ENCODE assay signal across 22 cellular contexts in the genomic region with DNA sequence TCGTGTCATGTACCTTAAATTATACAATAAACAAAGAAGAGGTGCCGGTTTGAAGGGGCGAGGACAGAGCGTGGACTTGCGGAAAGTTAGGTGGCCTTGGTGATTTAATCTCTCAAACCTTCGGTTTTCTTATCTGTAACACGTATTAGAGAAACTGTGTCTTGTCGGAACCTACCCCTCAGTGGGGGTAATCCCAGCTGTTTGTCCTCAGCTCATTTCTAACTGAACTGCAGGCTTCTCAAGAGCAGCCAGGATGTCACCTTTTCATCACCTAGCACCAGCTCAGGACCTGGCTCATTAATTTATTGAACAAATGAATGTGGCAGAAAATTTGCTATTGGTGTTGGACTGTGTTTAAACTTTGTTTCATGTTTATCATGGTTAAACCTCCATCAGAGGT. TPM values are rescaled to one million over a fixed set of nuclear protein-coding genes. Genes with fewer than 3 reads are reported as not detected.
DNase-seq lines count a peak whose midpoint lies in the region; ATAC-seq, FAIRE-seq and TF ChIP-seq lines count a peak whose summit lies in the region.
"Had no signal": no experiment of that assay in that cellular context is flagged by ENCODE, and none has a peak within 500 bp of the region (broad histone marks: within the 10 kb centered on the region; RNA-seq: fewer than 3 reads in every experiment).

No MANE protein-coding gene starts in this region.

- H3K27ac Mint-ChIP-seq in WTC11 (peak overlapping the region; percentile 19), progenitor cell of endocrine pancreas (peak overlapping the region; percentile 88)
- no peak overlapping the region for H3K27ac Mint-ChIP-seq in activated CD8-positive, alpha-beta T cell treated with anti-CD3 and anti-CD28 coated beads for 36 hours
- H3K27ac Mint-ChIP-seq: CD4-positive, CD25-positive, alpha-beta regulatory T cell; IgD-negative memory B cell had no signal

- H3K36me3 Mint-ChIP-seq in WTC11: no peaks in the 10 kb centered on the region
- peaks cover 6% of the 10 kb centered on the region for H3K36me3 Mint-ChIP-seq in progenitor cell of endocrine pancreas (ENCODE audit: insufficient read depth)
- no peaks in the 10 kb centered on the region for H3K36me3 Mint-ChIP-seq in activated CD8-positive, alpha-beta T cell treated with anti-CD3 and anti-CD28 coated beads for 36 hours (ENCODE audit: low read depth)
- H3K36me3 Mint-ChIP-seq: CD4-positive, CD25-positive, alpha-beta regulatory T cell; CD8-positive, alpha-beta memory T cell; IgD-negative memory B cell had no signal

- DNase-seq in WTC11 (ENCODE audit: low spot score) (no peak), progenitor cell of endocrine pancreas (ENCODE audit: low spot score, unreplicated experiment) (no peak), epidermal melanocyte (ENCODE audit: insufficient read length, low spot score) (no peak)
- DNase-seq in activated CD8-positive, alpha-beta T cell treated with anti-CD3 and anti-CD28 coated beads for 36 hours: no peak
- DNase-seq in activated T-cell treated with anti-CD3 and anti-CD28 coated beads, Interleukin-2, amount 50 U/mL, for 1 hour: no peak
- DNase-seq: ACHN; BE2C; CD4-positive, CD25-positive, alpha-beta regulatory T cell; CD8-positive, alpha-beta memory T cell; COR-L47; DMS 273 treated with DMSO at 0.1 percent for 48 hours; DMS53; DND-41; EL; HCEC 1CT had no signal

- CTCF ChIA-PET in WTC11 (lab: Charles Lee): interaction anchor here (0.8 to 1.1 kb wide), 2 partner anchors 11 to 182 kb away, joined by 4 read pairs; no protein-coding TSS in a partner anchor
- CTCF ChIA-PET in activated CD8-positive, alpha-beta T cell treated with anti-CD3 and anti-CD28 coated beads for 36 hours (lab: Charles Lee): no interaction called here

- FAIRE-seq in islet of Langerhans (lab: Jason Lieb, UNC): peak; percentile 36
- FAIRE-seq: A204.1, GM12878, GM19239, H54, HepG2 had no signal

- TF ChIP-seq CTCF in WTC11 (IDR thresholded peaks at IDR 0.05) (no peak), progenitor cell of endocrine pancreas (IDR thresholded peaks at IDR 0.05; ENCODE audit: unreplicated experiment) (no peak)
- TF ChIP-seq CTCF in activated CD8-positive, alpha-beta T cell treated with anti-CD3 and anti-CD28 coated beads for 36 hours (IDR thresholded peaks at IDR 0.05): no peak

- intact Hi-C loops in activated CD8-positive, alpha-beta T cell treated with anti-CD3 and anti-CD28 coated beads for 36 hours (cut with micrococcal nuclease): no loop called here

- H3K4me1 Mint-ChIP-seq in WTC11 (peaks cover 61% of the 10 kb centered on the region), progenitor cell of endocrine pancreas (ENCODE audit: low read depth) (peaks cover 39% of the 10 kb centered on the region)
- H3K4me1 Mint-ChIP-seq in activated CD8-positive, alpha-beta T cell treated with anti-CD3 and anti-CD28 coated beads for 36 hours (ENCODE audit: low read depth): no peaks in the 10 kb centered on the region
- H3K4me1 Mint-ChIP-seq: CD4-positive, CD25-positive, alpha-beta regulatory T cell; CD8-positive, alpha-beta memory T cell; IgD-negative memory B cell had no signal

- H3K4me3 Mint-ChIP-seq in WTC11 (no peak overlapping the region), progenitor cell of endocrine pancreas (ENCODE audit: low read depth) (no peak overlapping the region)
- H3K4me3 Mint-ChIP-seq in activated CD8-positive, alpha-beta T cell treated with anti-CD3 and anti-CD28 coated beads for 36 hours: no peak overlapping the region
- H3K4me3 Mint-ChIP-seq: CD8-positive, alpha-beta memory T cell; IgD-negative memory B cell had no signal

- POLR2A ChIA-PET in WTC11 (lab: Charles Lee): interaction anchor here (0.6 kb wide), 1 partner anchor 10 kb away, joined by 3 read pairs; no protein-coding TSS in a partner anchor
- POLR2A ChIA-PET in activated CD8-positive, alpha-beta T cell treated with anti-CD3 and anti-CD28 coated beads for 36 hours (lab: Charles Lee): no interaction called here

- H3K27me3 Mint-ChIP-seq in WTC11 (ENCODE audit: low read depth) (no peaks in the 10 kb centered on the region), progenitor cell of endocrine pancreas (no peaks in the 10 kb centered on the region)
- H3K27me3 Mint-ChIP-seq in activated CD8-positive, alpha-beta T cell treated with anti-CD3 and anti-CD28 coated beads for 36 hours: peaks cover 3% of the 10 kb centered on the region

- no peaks in the 10 kb centered on the region for H3K9me3 Mint-ChIP-seq in WTC11
- H3K9me3 Mint-ChIP-seq in progenitor cell of endocrine pancreas (ENCODE audit: low read depth): no peaks in the 10 kb centered on the region
- H3K9me3 Mint-ChIP-seq in activated CD8-positive, alpha-beta T cell treated with anti-CD3 and anti-CD28 coated beads for 36 hours: no peaks in the 10 kb centered on the region
- H3K9me3 Mint-ChIP-seq: CD8-positive, alpha-beta memory T cell; IgD-negative memory B cell had no signal

- peak; percentile 43; the same call in 1 of the 2 replicates for ATAC-seq in WTC11
- ATAC-seq in activated CD8-positive, alpha-beta T cell treated with anti-CD3 and anti-CD28 coated beads for 36 hours: no peak
- ATAC-seq: GM12878, HepG2 had no signal

TF ChIP-seq in WTC11, 78 proteins besides CTCF, POLR2A, EP300 and RAD21 (continues in another document):
- TF ChIP-seq NR2C2 (CRISPR knock-in tag; IDR thresholded peaks at IDR 0.05) (no peak), TEAD4 (CRISPR knock-in tag; IDR thresholded peaks at IDR 0.05) (no peak), NR3C1 (CRISPR knock-in tag; conservative IDR thresholded peaks at IDR 0.05; ENCODE audit: low read depth) (no peak), ZNF396 (CRISPR knock-in tag; IDR thresholded peaks at IDR 0.05; ENCODE audit: borderline replicate concordance) (no peak), CREB1 (CRISPR knock-in tag; IDR thresholded peaks at IDR 0.05) (no peak), NFYB (CRISPR knock-in tag; conservative IDR thresholded peaks at IDR 0.05; ENCODE audit: low read depth) (no peak), SOX15 (CRISPR knock-in tag; IDR thresholded peaks at IDR 0.05) (no peak), ZNF232 (CRISPR knock-in tag; IDR thresholded peaks at IDR 0.05) (no peak), ZNF138 (CRISPR knock-in tag; conservative IDR thresholded peaks at IDR 0.05) (no peak), AFF4 (CRISPR knock-in tag; IDR thresholded peaks at IDR 0.05; ENCODE audit: borderline replicate concordance) (no peak)
- TF ChIP-seq, protein P1, sequence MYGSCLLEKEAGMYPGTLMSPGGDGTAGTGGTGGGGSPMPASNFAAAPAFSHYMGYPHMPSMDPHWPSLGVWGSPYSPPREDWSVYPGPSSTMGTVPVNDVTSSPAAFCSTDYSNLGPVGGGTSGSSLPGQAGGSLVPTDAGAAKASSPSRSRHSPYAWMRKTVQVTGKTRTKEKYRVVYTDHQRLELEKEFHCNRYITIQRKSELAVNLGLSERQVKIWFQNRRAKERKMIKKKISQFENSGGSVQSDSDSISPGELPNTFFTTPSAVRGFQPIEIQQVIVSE (CRISPR knock-in tag; IDR thresholded peaks at IDR 0.05; ENCODE audit: borderline replicate concordance): no peak

RNA-seq across cellular contexts. Expression of gene ITSN1, which starts 31.2 kb away (rescaled TPM):
- total RNA-seq in WTC11 (2021) (66.0 to 79.4 TPM (median 69.6 TPM) in 3 replicates), progenitor cell of endocrine pancreas (112 and 116 TPM in 2 replicates)
- total RNA-seq in activated CD8-positive, alpha-beta T cell treated with anti-CD3 and anti-CD28 coated beads for 36 hours: 1 to 10 TPM; 4.4 to 4.7 TPM

RNA-seq across cellular contexts. Expression of gene CRYZL1, which starts 31.9 kb away (rescaled TPM):
- total RNA-seq in WTC11 (2021) (21.9 to 31.8 TPM (median 24.7 TPM) in 3 replicates), progenitor cell of endocrine pancreas (39.9 and 42.8 TPM in 2 replicates)
- 10 to 100 TPM; 30.1 to 33.2 TPM for total RNA-seq in activated CD8-positive, alpha-beta T cell treated with anti-CD3 and anti-CD28 coated beads for 36 hours

Comparison
In these comparisons a context has a peak if more than half of its experiments do, and no peak if none do; other contexts are left out.
1. RNA of gene ITSN1, which starts 31.2 kb away (total RNA-seq): 112 to 116 TPM in progenitor cell of endocrine pancreas and 66.0 to 79.4 TPM in WTC11; 4.4 to 4.7 TPM in activated CD8-positive, alpha-beta T cell treated with anti-CD3 and anti-CD28 coated beads for 36 hours; every median in the first group is over 10 times any median in the second.